14 cellular contexts compared by ENCODE assay signal in genomic region chr3:78804251-78805037, GRCh38.
DNase-seq lines count a peak whose midpoint lies in the region; ATAC-seq, FAIRE-seq and TF ChIP-seq lines count a peak whose summit lies in the region.
"Had no signal": no experiment of that assay in that cellular context is flagged by ENCODE, and none has a peak within 500 bp of the region (broad histone marks: within the 10 kb centered on the region; RNA-seq: fewer than 3 reads in every experiment).

No MANE protein-coding gene starts in this region.

- no peaks in the 10 kb centered on the region for H4K20me1 ChIP-seq in endothelial cell of umbilical vein (replicated peaks; ENCODE audit: control insufficient read depth, extremely low read depth, insufficient read depth, low read length)

- H3K27ac ChIP-seq in HUES48 (ENCODE audit: low read depth, low read length) (peak overlapping the region; percentile 26), endothelial cell of umbilical vein (ENCODE audit: insufficient read depth, low read depth, low read length) (no peak overlapping the region)
- H3K27ac ChIP-seq: body of pancreas, WERI-Rb-1 had no signal

- H3K4me2 ChIP-seq in endothelial cell of umbilical vein (ENCODE audit: insufficient read depth, low read length): no peak overlapping the region

- peaks cover 4% of the 10 kb centered on the region for H3K36me3 Mint-ChIP-seq in neural crest cell (ENCODE audit: low read depth)
- H3K36me3 Mint-ChIP-seq: CD8-positive, alpha-beta memory T cell had no signal

- H3K4me1 ChIP-seq in HUES48 (ENCODE audit: control insufficient read depth, insufficient read depth, low read length) (peaks cover 28% of the 10 kb centered on the region), endothelial cell of umbilical vein (ENCODE audit: control insufficient read depth, extremely low read depth, insufficient read depth, low read length) (no peaks in the 10 kb centered on the region)
- H3K4me1 ChIP-seq: body of pancreas had no signal

- peak; percentile 47 for FAIRE-seq in endothelial cell of umbilical vein (lab: Jason Lieb, UNC)
- FAIRE-seq: K562 had no signal

- intact Hi-C loops in endothelial cell of umbilical vein (cut with micrococcal nuclease): no loop called here

- no peak for ATAC-seq in HG03097 (IDR thresholded peaks at IDR 0.05; ENCODE audit: low FRiP score, unreplicated experiment)
- ATAC-seq: body of pancreas, K562 had no signal

- no peaks in the 10 kb centered on the region for H3K79me2 ChIP-seq in endothelial cell of umbilical vein (ENCODE audit: control insufficient read depth, insufficient read depth, low read length)

- H3K9ac ChIP-seq in HUES48 (ENCODE audit: low read depth, low read length): no peak overlapping the region
- no peak overlapping the region for H3K9ac ChIP-seq in endothelial cell of umbilical vein (replicated peaks; ENCODE audit: extremely low read depth, insufficient read depth, low read length)

- no peak overlapping the region for H2AFZ ChIP-seq in endothelial cell of umbilical vein (ENCODE audit: low read depth, low read length)

- no peaks in the 10 kb centered on the region for H3K9me3 ChIP-seq in HUES48 (ENCODE audit: control insufficient read depth, insufficient read depth, low read length)
- no peaks in the 10 kb centered on the region for H3K9me3 ChIP-seq in endothelial cell of umbilical vein (replicated peaks; ENCODE audit: control insufficient read depth, insufficient read depth, low read length)
- H3K9me3 ChIP-seq: body of pancreas had no signal

- H3K9me1 ChIP-seq in endothelial cell of umbilical vein (replicated peaks; ENCODE audit: control insufficient read depth, extremely low read depth, insufficient read depth, low read length): no peaks in the 10 kb centered on the region

- H3K27me3 ChIP-seq in HUES48 (ENCODE audit: control insufficient read depth, insufficient read depth, low read length): no peaks in the 10 kb centered on the region
- H3K27me3 ChIP-seq in endothelial cell of umbilical vein (ENCODE audit: control insufficient read depth in 2 of 2, insufficient read depth in 2 of 2, low read length in 2 of 2): no peaks in the 10 kb centered on the region
- H3K27me3 ChIP-seq: body of pancreas had no signal

- DNase-seq in Ammon's horn (ENCODE audit: low spot score) (peak; percentile 28), endothelial cell of umbilical vein (ENCODE audit: low read depth, low spot score) (no peak), neural crest cell (ENCODE audit: low read depth, low spot score) (no peak), GM13976 (ENCODE audit: low spot score) (no peak)
- DNase-seq in activated CD4-positive, alpha-beta T cell treated with anti-CD3 and anti-CD28 coated beads, Interleukin-2, amount 50 U/mL, for 4 hours: no peak
- DNase-seq in activated CD4-positive, alpha-beta T cell treated with anti-CD3 and anti-CD28 coated beads, Interleukin-2, amount 50 U/mL, for 1 hour: no peak
- DNase-seq: activated T-cell treated with anti-CD3 and anti-CD28 coated beads, Interleukin-2, amount 50 U/mL, for 24 hours; CD8-positive, alpha-beta memory T cell; SHP77; WERI-Rb-1 had no signal

- no peak for TF ChIP-seq POLR2A in endothelial cell of umbilical vein (IDR thresholded peaks at IDR 0.05; ENCODE audit: low read depth, low read length)

- no TSS peak for BruUV-seq in endothelial cell of umbilical vein (replicated peaks; lab: Mats Ljungman, UMichigan)

- no peak overlapping the region for H3K4me3 Mint-ChIP-seq in neural crest cell
- H3K4me3 Mint-ChIP-seq: activated T-cell treated with anti-CD3 and anti-CD28 coated beads, Interleukin-2, amount 50 U/mL, for 24 hours; CD8-positive, alpha-beta memory T cell had no signal

- peak overlapping the region; percentile 29 for H3K27ac Mint-ChIP-seq in neural crest cell (ENCODE audit: unreplicated experiment)
- H3K27ac Mint-ChIP-seq: activated T-cell treated with anti-CD3 and anti-CD28 coated beads, Interleukin-2, amount 50 U/mL, for 24 hours; CD8-positive, alpha-beta memory T cell had no signal

- POLR2A ChIA-PET in endothelial cell of umbilical vein (lab: Charles Lee): no interaction called here

- CTCF ChIA-PET in endothelial cell of umbilical vein (lab: Charles Lee): interaction anchor here (1.0 kb wide), 1 partner anchor 227 kb away, joined by 3 read pairs; no protein-coding TSS in a partner anchor

- H3K4me1 Mint-ChIP-seq in neural crest cell: peaks cover 32% of the 10 kb centered on the region
- H3K4me1 Mint-ChIP-seq: CD8-positive, alpha-beta memory T cell had no signal

- peaks cover 10% of the 10 kb centered on the region for H3K9me3 Mint-ChIP-seq in neural crest cell

- in situ Hi-C loops in GM13976 (cut with MboI; ENCODE audit: low sequenced_read_pairs, unreplicated experiment): no loop called here

- H3K36me3 ChIP-seq in HUES48 (ENCODE audit: control insufficient read depth, insufficient read depth, low read length) (no peaks in the 10 kb centered on the region), endothelial cell of umbilical vein (ENCODE audit: control insufficient read depth in 2 of 2, extremely low read depth in 1 of 2, insufficient read depth in 2 of 2, low read length in 2 of 2) (no peaks in the 10 kb centered on the region)
- H3K36me3 ChIP-seq: WERI-Rb-1 had no signal

- H3K4me3 ChIP-seq in HUES48 (ENCODE audit: low read depth, low read length): no peak overlapping the region
- no peak overlapping the region for H3K4me3 ChIP-seq in endothelial cell of umbilical vein (replicated peaks in 1 of 3; ENCODE audit: insufficient read depth in 1 of 3, low read depth in 1 of 3, low read length in 3 of 3)
- H3K4me3 ChIP-seq: body of pancreas, K562 had no signal

- TF ChIP-seq CTCF in endothelial cell of umbilical vein (IDR thresholded peaks at IDR 0.05; ENCODE audit: extremely low read depth in 1 of 2, insufficient read depth in 1 of 2, low read depth in 1 of 2, low read length in 2 of 2) (no peak), neural crest cell (conservative IDR thresholded peaks at IDR 0.05) (no peak), GM13976 (IDR thresholded peaks at IDR 0.05; ENCODE audit: borderline replicate concordance, control extremely low read depth, extremely low read depth, insufficient read depth, missing control alignments) (no peak)

- no peaks in the 10 kb centered on the region for H3K27me3 Mint-ChIP-seq in neural crest cell (ENCODE audit: low read depth)
- H3K27me3 Mint-ChIP-seq: activated T-cell treated with anti-CD3 and anti-CD28 coated beads, Interleukin-2, amount 50 U/mL, for 24 hours; CD8-positive, alpha-beta memory T cell had no signal

- dilution Hi-C loops in endothelial cell of umbilical vein (cut with MboI; ENCODE audit: extremely low pct_ligation_motif_present, low sequenced_read_pairs): no loop called here

TF ChIP-seq in endothelial cell of umbilical vein, 7 proteins besides CTCF, POLR2A, EP300 and RAD21:
- TF ChIP-seq POLR2AphosphoS5 (IDR thresholded peaks at IDR 0.05; ENCODE audit: insufficient read depth, low read depth, low read length) (no peak), EZH2 (IDR thresholded peaks at IDR 0.05; ENCODE audit: borderline replicate concordance, low read depth, low read length, severe bottlenecking) (no peak), GATA2 (IDR thresholded peaks at IDR 0.05; ENCODE audit: insufficient read depth, insufficient read length, low read depth, low read length) (no peak), MYC (IDR thresholded peaks at IDR 0.05; ENCODE audit: low read depth, low read length) (no peak), JUN (IDR thresholded peaks at IDR 0.05; ENCODE audit: borderline replicate concordance, insufficient read depth, insufficient read length, low read depth) (no peak), FOS (IDR thresholded peaks at IDR 0.05; ENCODE audit: borderline replicate concordance, insufficient read depth, low read length) (no peak)
- TF ChIP-seq, protein P1, sequence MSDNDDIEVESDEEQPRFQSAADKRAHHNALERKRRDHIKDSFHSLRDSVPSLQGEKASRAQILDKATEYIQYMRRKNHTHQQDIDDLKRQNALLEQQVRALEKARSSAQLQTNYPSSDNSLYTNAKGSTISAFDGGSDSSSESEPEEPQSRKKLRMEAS (IDR thresholded peaks at IDR 0.05; ENCODE audit: insufficient read depth, insufficient read length): no peak
TF ChIP-seq in endothelial cell of umbilical vein: peak in this region for 0.
